Comparison of ENCODE assay signal across 1 cellular context in genomic region chr19:17863520-17864182, GRCh38.
TF ChIP-seq lines count a peak whose summit lies in the region.

No MANE protein-coding gene starts in this region.

TF ChIP-seq in HCT116, 20 proteins besides CTCF, POLR2A, EP300 and RAD21:
- TF ChIP-seq YY1 (IDR thresholded peaks at IDR 0.05; ENCODE audit: extremely low read depth, insufficient replicate concordance, low read depth, low read length), result no peak
- TF ChIP-seq ELF1 (IDR thresholded peaks at IDR 0.05; ENCODE audit: borderline replicate concordance, low read depth), result no peak
